ENCODE assay signal across 27 cellular contexts in genomic region chr5:143190260-143190810, GRCh38.
"Had no signal": no experiment of that assay in that cellular context is flagged by ENCODE, and none has a peak within 500 bp of the region (broad histone marks: within the 10 kb centered on the region; RNA-seq: fewer than 3 reads in every experiment).

No MANE protein-coding gene starts in this region.

- H3K9me3 ChIP-seq: pancreas, prostate gland, suprapubic skin, tibial artery, uterus had no signal

- ATAC-seq: left colon; left lung; lower lobe of right lung; naive thymus-derived CD8-positive, alpha-beta T cell; pancreas; right cardiac atrium; sciatic nerve; stimulated activated effector memory CD8-positive, alpha-beta T cell treated with anti-CD3 and anti-CD28 coated beads, Interleukin-12 subunit alpha, Interleukin-12 subunit beta, amount 100 ng/mL, for 72 hours; upper lobe of right lung had no signal

- H3K27ac ChIP-seq: left lung, lower lobe of right lung, pancreas, prostate gland, skin epidermis, spleen, suprapubic skin, thoracic aorta, tibial artery, upper lobe of right lung, uterus had no signal

- H3K27me3 ChIP-seq: left lung, pancreas, spleen, suprapubic skin, tibial artery, upper lobe of right lung, uterus had no signal

- H3K4me1 ChIP-seq: pancreas, prostate gland, uterus had no signal

- H3K4me3 ChIP-seq: left lung, lower lobe of right lung, pancreas, prostate gland, skin epidermis, spleen, suprapubic skin, thoracic aorta, tibial artery, upper lobe of right lung, uterus had no signal

- H3K36me3 ChIP-seq: left lung, lower lobe of right lung, pancreas, prostate gland, suprapubic skin, thoracic aorta, upper lobe of right lung, uterus had no signal

- DNase-seq: hippocampal formation; immature natural killer cell; kidney; left colon; left lung; lower lobe of right lung; mammary epithelial cell; mesenchymal stem cell; naive thymus-derived CD8-positive, alpha-beta T cell; nucleus accumbens; pancreas; posterior cingulate gyrus; retina; right cardiac atrium; spleen; stimulated activated CD4-positive, alpha-beta T cell treated with anti-CD3 and anti-CD28 coated beads, Interleukin-4, amount 100 ng/mL, for 24 hours; stimulated activated naive CD4-positive, alpha-beta T cell; tibial artery; trophoblast cell; upper lobe of right lung; uterus had no signal
